Comparison of ENCODE assay signal across 8 cellular contexts in the genomic region with DNA sequence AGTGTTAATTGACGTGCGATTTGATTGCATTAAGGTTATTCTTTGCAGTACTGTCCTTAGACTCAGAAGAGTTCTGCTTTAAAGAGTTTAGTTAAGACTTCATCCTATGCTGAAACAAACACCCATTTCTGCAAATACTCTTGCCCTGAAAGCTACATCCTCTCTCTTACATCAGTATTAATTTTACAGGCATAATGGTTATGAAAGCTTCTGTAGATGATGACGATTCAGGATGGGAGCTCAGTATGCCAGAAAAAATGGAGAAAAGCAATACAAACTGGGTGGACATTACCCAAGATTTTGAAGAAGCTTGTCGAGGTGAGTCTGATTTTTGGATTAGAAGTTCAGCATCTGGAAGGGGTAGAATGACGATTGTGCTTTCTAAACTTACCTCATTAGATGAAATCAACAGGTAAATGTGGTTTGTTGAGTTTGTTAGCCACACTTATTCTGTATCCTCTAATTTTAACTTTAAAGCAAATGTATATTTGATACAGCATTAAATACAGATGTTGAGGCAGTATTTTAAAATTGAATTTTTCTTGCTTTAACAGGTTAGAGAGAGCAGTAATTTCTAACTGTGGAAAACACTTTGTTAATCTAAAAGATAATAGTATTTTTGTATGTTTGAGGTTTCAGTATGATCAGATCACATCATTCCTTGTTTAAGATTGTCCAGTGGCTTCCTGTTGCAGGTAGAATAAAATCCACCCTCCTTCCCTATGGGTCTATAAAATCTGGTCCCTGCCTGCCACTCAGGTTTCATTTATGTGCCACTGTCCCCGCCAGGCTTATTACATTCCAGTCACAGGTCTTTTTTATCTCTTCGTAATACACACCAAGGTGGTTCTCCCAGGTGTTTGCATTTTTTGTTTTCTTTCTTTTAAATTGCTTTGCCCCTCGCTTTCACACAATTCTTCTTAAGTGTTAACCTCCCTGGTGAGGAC.
A peak's percentile ranks its signal among the peaks of the same experiment; 100 is the strongest.
DNase-seq lines count a peak whose midpoint lies in the region; ATAC-seq lines count a peak whose summit lies in the region.

No MANE protein-coding gene starts in this region.

- no peaks in the 10 kb centered on the region for H3K27me3 ChIP-seq in rectal smooth muscle tissue (ENCODE audit: control insufficient read depth, insufficient read depth, low read length)

- H3K9ac ChIP-seq in rectal smooth muscle tissue (ENCODE audit: low read length): peak overlapping the region; percentile 26

- peak overlapping the region; percentile 83 for H3K4me3 ChIP-seq in rectal smooth muscle tissue (ENCODE audit: low read length)

- no peak for ATAC-seq in GM19463 (IDR thresholded peaks at IDR 0.05; ENCODE audit: unreplicated experiment)

- peaks cover 24% of the 10 kb centered on the region for H3K4me1 ChIP-seq in rectal smooth muscle tissue (ENCODE audit: control insufficient read depth, insufficient read depth, low read length)

- peaks cover 3% of the 10 kb centered on the region for H3K36me3 ChIP-seq in rectal smooth muscle tissue (ENCODE audit: control insufficient read depth, insufficient read depth, low read length)

- H3K27ac ChIP-seq in rectal smooth muscle tissue (ENCODE audit: low read depth, low read length): peak overlapping the region; percentile 95

- DNase-seq in GM03348 (ENCODE audit: low spot score) (peak; percentile 13), RKO (ENCODE audit: low spot score) (peak; percentile 62), fibroblast of gingiva (ENCODE audit: low read depth) (peak; percentile 3), NCI-H2196 (lab: John Stamatoyannopoulos, UW; ENCODE audit: unreplicated experiment) (no peak), NCI-H1417 treated with DMSO at 0.1 percent for 48 hours (lab: John Stamatoyannopoulos, UW) (no peak)
- no peak for DNase-seq in effector CD4-positive, alpha-beta T cell

Comparison
In these comparisons a context has a peak if more than half of its experiments do, and no peak if none do; other contexts are left out.
1. DNase-seq: peak in GM03348 (single experiment), RKO (single experiment) and fibroblast of gingiva (single experiment); none in NCI-H2196 (single experiment), effector CD4-positive, alpha-beta T cell (single experiment) and NCI-H1417 treated with DMSO at 0.1 percent for 48 hours (single experiment).